9 cellular contexts compared by ENCODE assay signal in the genomic region with DNA sequence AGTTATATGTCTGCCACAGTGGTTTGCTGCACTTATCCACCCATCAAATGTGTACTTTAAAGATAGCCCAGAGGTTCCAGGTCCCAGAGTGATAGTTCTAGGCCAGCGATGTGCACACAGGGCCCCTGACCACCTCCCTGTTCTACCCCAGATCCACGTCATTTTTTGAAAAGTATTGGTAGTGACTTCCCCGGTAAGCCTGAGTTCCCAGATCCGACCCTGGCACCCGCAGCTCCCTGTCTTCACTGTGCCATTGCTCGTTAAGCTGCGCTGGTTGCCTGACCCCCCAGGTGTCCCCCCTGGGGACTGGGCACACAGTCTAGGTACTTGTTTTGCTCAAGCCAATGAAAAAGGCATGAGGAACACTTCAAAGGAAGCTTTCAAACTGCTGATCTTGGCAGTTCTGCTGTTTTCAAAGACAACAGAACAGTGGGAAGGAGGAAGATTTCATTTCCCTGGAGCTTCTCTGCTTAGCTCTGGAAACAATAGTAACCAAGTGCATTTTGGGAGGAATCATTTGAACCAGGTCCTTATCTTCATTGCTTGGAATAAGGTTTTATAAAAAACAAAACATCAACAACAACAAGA.
"Had no signal": no experiment of that assay in that cellular context is flagged by ENCODE, and none has a peak within 500 bp of the region (broad histone marks: within the 10 kb centered on the region; RNA-seq: fewer than 3 reads in every experiment).

No MANE protein-coding gene starts in this region.

- H3K27ac Mint-ChIP-seq: activated naive CD8-positive, alpha-beta T cell treated with anti-CD3 and anti-CD28 coated beads, Interleukin-2, amount 10 ng/mL, durations not matched to agents 7 days and 5 days; natural killer cell treated with Interleukin-12 subunit alpha and Interleukin-12 subunit beta and Interleukin-15 and Interleukin-18, amount 100 ng/mL, for 72 hours; stimulated activated effector memory CD8-positive, alpha-beta T cell treated with anti-CD3 and anti-CD28 coated beads, Interleukin-12 subunit alpha, Interleukin-12 subunit beta, amount 100 ng/mL, for 72 hours; type B pancreatic cell had no signal

- ATAC-seq: natural killer cell treated with Interleukin-12 subunit alpha and Interleukin-12 subunit beta and Interleukin-15 and Interleukin-18, amount 100 ng/mL, for 72 hours; stimulated activated effector memory CD8-positive, alpha-beta T cell treated with anti-CD3 and anti-CD28 coated beads, Interleukin-12 subunit alpha, Interleukin-12 subunit beta, amount 100 ng/mL, for 72 hours had no signal

- H3K27me3 ChIP-seq: sigmoid colon had no signal

- H3K36me3 ChIP-seq: sigmoid colon had no signal

- DNase-seq: activated naive CD4-positive, alpha-beta T cell; activated naive CD8-positive, alpha-beta T cell treated with anti-CD3 and anti-CD28 coated beads, Interleukin-2, amount 10 ng/mL, durations not matched to agents 7 days and 5 days; effector CD4-positive, alpha-beta T cell; foreskin melanocyte; mesendoderm; sigmoid colon had no signal

- H3K36me3 Mint-ChIP-seq: stimulated activated effector memory CD8-positive, alpha-beta T cell treated with anti-CD3 and anti-CD28 coated beads, Interleukin-12 subunit alpha, Interleukin-12 subunit beta, amount 100 ng/mL, for 72 hours; type B pancreatic cell had no signal

- H3K27ac ChIP-seq: sigmoid colon had no signal

- H3K27me3 Mint-ChIP-seq: activated naive CD8-positive, alpha-beta T cell treated with anti-CD3 and anti-CD28 coated beads, Interleukin-2, amount 10 ng/mL, durations not matched to agents 7 days and 5 days; natural killer cell treated with Interleukin-12 subunit alpha and Interleukin-12 subunit beta and Interleukin-15 and Interleukin-18, amount 100 ng/mL, for 72 hours; type B pancreatic cell had no signal

- H3K4me3 ChIP-seq: sigmoid colon had no signal

- H3K4me3 Mint-ChIP-seq: activated naive CD8-positive, alpha-beta T cell treated with anti-CD3 and anti-CD28 coated beads, Interleukin-2, amount 10 ng/mL, durations not matched to agents 7 days and 5 days; natural killer cell treated with Interleukin-12 subunit alpha and Interleukin-12 subunit beta and Interleukin-15 and Interleukin-18, amount 100 ng/mL, for 72 hours; stimulated activated effector memory CD8-positive, alpha-beta T cell treated with anti-CD3 and anti-CD28 coated beads, Interleukin-12 subunit alpha, Interleukin-12 subunit beta, amount 100 ng/mL, for 72 hours; type B pancreatic cell had no signal
